Comparison of ENCODE assay signal across 1 cellular context in genomic region chr1:236370397-236370796, GRCh38.
TF ChIP-seq lines count a peak whose summit lies in the region.

No MANE protein-coding gene starts in this region.

TF ChIP-seq in K562, 482 proteins besides CTCF, POLR2A, EP300 and RAD21 (continued from another document):
- TF ChIP-seq CUX1 (CRISPR knock-in tag; IDR thresholded peaks at IDR 0.05) (peak; percentile 38; the same call in 1 of the 2 replicates), USF1 (CRISPR knock-in tag; IDR thresholded peaks at IDR 0.05) (no peak), ZNF175 (CRISPR knock-in tag; IDR thresholded peaks at IDR 0.05; ENCODE audit: low read depth) (no peak), FOXK2 (conservative IDR thresholded peaks at IDR 0.05 in 1 of 2, IDR thresholded peaks at IDR 0.05 in 1 of 2; ENCODE audit: low read depth in 2 of 2) (no peak), HDAC3 (IDR thresholded peaks at IDR 0.05; ENCODE audit: borderline replicate concordance, partially characterized antibody) (no peak), ARID2 (IDR thresholded peaks at IDR 0.05) (no peak), CCNT2 (IDR thresholded peaks at IDR 0.05; ENCODE audit: borderline replicate concordance, extremely low read depth, insufficient read length, low read depth, low read length) (no peak), ZBTB11 (CRISPR knock-in tag; IDR thresholded peaks at IDR 0.05) (no peak), ZNF140 (CRISPR knock-in tag; IDR thresholded peaks at IDR 0.05) (no peak), FOXP1 (CRISPR knock-in tag; IDR thresholded peaks at IDR 0.05) (no peak), KLF6 (CRISPR knock-in tag; IDR thresholded peaks at IDR 0.05; ENCODE audit: borderline replicate concordance) (no peak), ARID1B (IDR thresholded peaks at IDR 0.05) (peak; percentile 41; the same call in 1 of the 2 replicates), ZSCAN29 (IDR thresholded peaks at IDR 0.05) (no peak), DEAF1 (CRISPR knock-in tag; IDR thresholded peaks at IDR 0.05) (no peak), NBN (IDR thresholded peaks at IDR 0.05; ENCODE audit: low read depth) (no peak), ZNF253 (CRISPR knock-in tag; conservative IDR thresholded peaks at IDR 0.05) (no peak), RBBP5 (IDR thresholded peaks at IDR 0.05; ENCODE audit: borderline replicate concordance, insufficient read depth, low read length, poor library complexity, severe bottlenecking) (no peak), C11orf30 (IDR thresholded peaks at IDR 0.05; ENCODE audit: low read depth) (peak; percentile 41; the same call in 1 of the 2 replicates), FIP1L1 (IDR thresholded peaks at IDR 0.05; ENCODE audit: low read depth, low read length, poor library complexity, severe bottlenecking) (no peak), MBD1 (CRISPR knock-in tag; IDR thresholded peaks at IDR 0.05) (no peak), CHCHD3 (CRISPR knock-in tag; IDR thresholded peaks at IDR 0.05) (no peak), POLR2H (tag; IDR thresholded peaks at IDR 0.05; ENCODE audit: low read depth) (no peak), ZNF347 (CRISPR knock-in tag; IDR thresholded peaks at IDR 0.05; ENCODE audit: low read depth) (no peak), ZNF699 (CRISPR knock-in tag; IDR thresholded peaks at IDR 0.05; ENCODE audit: insufficient replicate concordance) (no peak), ZNF79 (CRISPR knock-in tag; IDR thresholded peaks at IDR 0.05; ENCODE audit: low read depth) (no peak), E2F3 (CRISPR knock-in tag; IDR thresholded peaks at IDR 0.05) (no peak), RFX1 (IDR thresholded peaks at IDR 0.05) (no peak), ZNF449 (CRISPR knock-in tag; IDR thresholded peaks at IDR 0.05) (no peak), ZC3H8 (IDR thresholded peaks at IDR 0.05) (no peak)
- TF ChIP-seq, protein P1, sequence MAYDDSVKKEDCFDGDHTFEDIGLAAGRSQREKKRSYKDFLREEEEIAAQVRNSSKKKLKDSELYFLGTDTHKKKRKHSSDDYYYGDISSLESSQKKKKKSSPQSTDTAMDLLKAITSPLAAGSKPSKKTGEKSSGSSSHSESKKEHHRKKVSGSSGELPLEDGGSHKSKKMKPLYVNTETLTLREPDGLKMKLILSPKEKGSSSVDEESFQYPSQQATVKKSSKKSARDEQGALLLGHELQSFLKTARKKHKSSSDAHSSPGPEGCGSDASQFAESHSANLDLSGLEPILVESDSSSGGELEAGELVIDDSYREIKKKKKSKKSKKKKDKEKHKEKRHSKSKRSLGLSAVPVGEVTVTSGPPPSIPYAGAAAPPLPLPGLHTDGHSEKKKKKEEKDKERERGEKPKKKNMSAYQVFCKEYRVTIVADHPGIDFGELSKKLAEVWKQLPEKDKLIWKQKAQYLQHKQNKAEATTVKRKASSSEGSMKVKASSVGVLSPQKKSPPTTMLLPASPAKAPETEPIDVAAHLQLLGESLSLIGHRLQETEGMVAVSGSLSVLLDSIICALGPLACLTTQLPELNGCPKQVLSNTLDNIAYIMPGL (CRISPR knock-in tag; IDR thresholded peaks at IDR 0.05) = no peak
